Comparison of ENCODE assay signal across 1 cellular context in genomic region chr5:170885779-170886178, GRCh38.
TF ChIP-seq lines count a peak whose summit lies in the region.

No MANE protein-coding gene starts in this region.

TF ChIP-seq in endothelial cell of umbilical vein, 7 proteins besides CTCF, POLR2A, EP300 and RAD21 (continued from another document):
- TF ChIP-seq POLR2AphosphoS5 (IDR thresholded peaks at IDR 0.05; ENCODE audit: insufficient read depth, low read depth, low read length) = no peak
- TF ChIP-seq, protein P1, sequence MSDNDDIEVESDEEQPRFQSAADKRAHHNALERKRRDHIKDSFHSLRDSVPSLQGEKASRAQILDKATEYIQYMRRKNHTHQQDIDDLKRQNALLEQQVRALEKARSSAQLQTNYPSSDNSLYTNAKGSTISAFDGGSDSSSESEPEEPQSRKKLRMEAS (IDR thresholded peaks at IDR 0.05; ENCODE audit: insufficient read depth, insufficient read length) = no peak
